11 cellular contexts compared by ENCODE assay signal in genomic region chr2:138475394-138475793, GRCh38. TPM values are rescaled to one million over a fixed set of nuclear protein-coding genes. Genes with fewer than 3 reads are reported as not detected.
DNase-seq lines count a peak whose midpoint lies in the region; ATAC-seq and TF ChIP-seq lines count a peak whose summit lies in the region.
"Had no signal": no experiment of that assay in that cellular context is flagged by ENCODE, and none has a peak within 500 bp of the region (broad histone marks: within the 10 kb centered on the region; RNA-seq: fewer than 3 reads in every experiment).

No MANE protein-coding gene starts in this region.

- H3K9me3 Mint-ChIP-seq in activated CD4-positive, alpha-beta T cell treated with anti-CD3 and anti-CD28 coated beads, Interleukin-2, amount 10 ng/mL, durations not matched to agents 7 days and 5 days = no peaks in the 10 kb centered on the region

- no peaks in the 10 kb centered on the region for H3K4me1 Mint-ChIP-seq in activated CD4-positive, alpha-beta T cell treated with anti-CD3 and anti-CD28 coated beads, Interleukin-2, amount 10 ng/mL, durations not matched to agents 7 days and 5 days

- no peak for TF ChIP-seq CTCF in HL-60 (IDR thresholded peaks at IDR 0.05; ENCODE audit: insufficient read depth, low read length)

- H3K27me3 ChIP-seq in HL-60 (ENCODE audit: insufficient read depth, poor library complexity, severe bottlenecking) = no peaks in the 10 kb centered on the region

- H3K27me3 Mint-ChIP-seq in activated CD4-positive, alpha-beta T cell treated with anti-CD3 and anti-CD28 coated beads, Interleukin-2, amount 10 ng/mL, durations not matched to agents 7 days and 5 days = no peaks in the 10 kb centered on the region

- no peak overlapping the region for H3K27ac Mint-ChIP-seq in activated CD4-positive, alpha-beta T cell treated with anti-CD3 and anti-CD28 coated beads, Interleukin-2, amount 10 ng/mL, durations not matched to agents 7 days and 5 days

- H3K36me3 Mint-ChIP-seq in activated CD4-positive, alpha-beta T cell treated with anti-CD3 and anti-CD28 coated beads, Interleukin-2, amount 10 ng/mL, durations not matched to agents 7 days and 5 days (ENCODE audit: low read depth) = no peaks in the 10 kb centered on the region

- no peak overlapping the region for H3K4me3 ChIP-seq in HL-60 (replicated peaks; ENCODE audit: insufficient read depth, low read length)

- no peak overlapping the region for H3K4me3 Mint-ChIP-seq in activated CD4-positive, alpha-beta T cell treated with anti-CD3 and anti-CD28 coated beads, Interleukin-2, amount 10 ng/mL, durations not matched to agents 7 days and 5 days

- ATAC-seq in GM19043 (IDR thresholded peaks at IDR 0.05; ENCODE audit: low read depth, unreplicated experiment) (peak; percentile 85), HG02759 (IDR thresholded peaks at IDR 0.05; ENCODE audit: unreplicated experiment) (peak; percentile 91)

- CTCF ChIA-PET in activated CD4-positive, alpha-beta T cell treated with anti-CD3 and anti-CD28 coated beads, Interleukin-2, amount 10 ng/mL, durations not matched to agents 7 days and 5 days (lab: Charles Lee) = no interaction called here

- POLR2A ChIA-PET in activated CD4-positive, alpha-beta T cell treated with anti-CD3 and anti-CD28 coated beads, Interleukin-2, amount 10 ng/mL, durations not matched to agents 7 days and 5 days (lab: Charles Lee) = no interaction called here

- DNase-seq in HL-60 (ENCODE audit: low read depth in 1 of 2, low spot score in 1 of 2) = peak in 1 of 2 experiments; percentile 2
- peak; percentile 5 for DNase-seq in pulmonary artery endothelial cell (ENCODE audit: low read depth, low spot score)
- DNase-seq in NCI-H526 (lab: John Stamatoyannopoulos, UW) = no peak
- no peak for DNase-seq in activated CD4-positive, alpha-beta T cell treated with anti-CD3 and anti-CD28 coated beads, Interleukin-2, amount 10 ng/mL, durations not matched to agents 7 days and 5 days
- DNase-seq in NCI-H1048 (lab: John Stamatoyannopoulos, UW) = no peak
- DNase-seq: activated T-cell treated with anti-CD3 and anti-CD28 coated beads for 4 hours, GDM1, Karpas-422, substantia nigra had no signal

- peak overlapping the region; percentile 36 for H3K27ac ChIP-seq in HL-60 (replicated peaks)

RNA-seq across cellular contexts. Expression of gene SPOPL, which starts 26.2 kb away (rescaled TPM):
- 17.5 and 17.9 TPM in 2 replicates for total RNA-seq in pulmonary artery endothelial cell
- total RNA-seq in activated CD4-positive, alpha-beta T cell treated with anti-CD3 and anti-CD28 coated beads, Interleukin-2, amount 10 ng/mL, durations not matched to agents 7 days and 5 days = 10 to 100 TPM; 10.2 to 10.4 TPM
